1 cellular context compared by ENCODE assay signal in the genomic region with DNA sequence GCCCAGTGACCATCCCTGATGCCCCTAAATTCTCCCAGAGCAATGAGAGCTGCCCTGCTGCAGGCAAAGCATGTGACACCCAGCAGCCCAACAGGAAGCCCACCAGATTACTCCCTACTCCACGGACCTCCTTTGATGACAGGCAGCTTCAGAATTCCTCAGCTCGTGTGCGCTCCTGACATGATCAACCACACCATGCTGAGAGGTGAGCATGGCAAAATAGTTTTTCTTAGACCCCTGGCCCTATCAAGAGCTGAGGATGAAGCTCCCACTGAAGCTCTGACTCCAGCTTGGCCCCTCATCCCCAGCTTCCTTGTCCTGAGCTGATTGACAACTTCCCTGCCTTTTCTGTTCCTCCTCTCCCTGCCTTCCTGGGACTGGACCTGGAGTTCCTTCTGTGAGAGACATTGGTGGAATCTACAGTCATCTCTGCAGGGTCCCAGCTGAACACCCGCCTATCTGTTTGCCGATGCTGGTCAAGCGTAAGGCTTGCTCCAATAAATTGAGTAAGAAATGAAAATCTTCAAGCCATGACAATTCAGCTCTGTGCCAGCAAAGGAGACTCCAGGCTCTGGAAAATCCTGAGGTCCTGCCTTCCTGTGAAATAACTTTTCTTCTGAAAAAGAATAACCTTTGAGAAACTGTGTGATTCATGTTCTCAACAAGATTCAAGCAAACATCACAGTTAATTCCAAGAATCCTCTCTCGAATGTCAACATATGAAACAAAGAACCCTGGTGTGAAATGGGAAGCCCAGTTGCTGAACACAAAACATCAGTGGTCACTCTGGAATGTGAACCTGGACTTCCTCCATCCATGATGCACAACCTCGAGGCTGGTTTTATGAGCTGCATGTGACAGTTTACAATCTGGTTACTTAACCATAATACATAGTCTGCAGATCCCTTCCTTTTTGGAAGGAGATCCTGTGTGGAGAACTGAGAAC.
TF ChIP-seq lines count a peak whose summit lies in the region.

No MANE protein-coding gene starts in this region.

TF ChIP-seq in SK-N-SH, 30 proteins besides CTCF, POLR2A, EP300 and RAD21 (continued from another document):
- TF ChIP-seq, protein P1, sequence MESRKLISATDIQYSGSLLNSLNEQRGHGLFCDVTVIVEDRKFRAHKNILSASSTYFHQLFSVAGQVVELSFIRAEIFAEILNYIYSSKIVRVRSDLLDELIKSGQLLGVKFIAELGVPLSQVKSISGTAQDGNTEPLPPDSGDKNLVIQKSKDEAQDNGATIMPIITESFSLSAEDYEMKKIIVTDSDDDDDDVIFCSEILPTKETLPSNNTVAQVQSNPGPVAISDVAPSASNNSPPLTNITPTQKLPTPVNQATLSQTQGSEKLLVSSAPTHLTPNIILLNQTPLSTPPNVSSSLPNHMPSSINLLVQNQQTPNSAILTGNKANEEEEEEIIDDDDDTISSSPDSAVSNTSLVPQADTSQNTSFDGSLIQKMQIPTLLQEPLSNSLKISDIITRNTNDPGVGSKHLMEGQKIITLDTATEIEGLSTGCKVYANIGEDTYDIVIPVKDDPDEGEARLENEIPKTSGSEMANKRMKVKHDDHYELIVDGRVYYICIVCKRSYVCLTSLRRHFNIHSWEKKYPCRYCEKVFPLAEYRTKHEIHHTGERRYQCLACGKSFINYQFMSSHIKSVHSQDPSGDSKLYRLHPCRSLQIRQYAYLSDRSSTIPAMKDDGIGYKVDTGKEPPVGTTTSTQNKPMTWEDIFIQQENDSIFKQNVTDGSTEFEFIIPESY (IDR thresholded peaks at IDR 0.05; ENCODE audit: borderline replicate concordance, low read depth) = no peak
- TF ChIP-seq SIN3A (IDR thresholded peaks at IDR 0.05; ENCODE audit: borderline replicate concordance, low read depth, low read length) = 0 out of 2 replicates have a peak, but pooled peaks have one; percentile 24
- TF ChIP-seq YY1 (IDR thresholded peaks at IDR 0.05; ENCODE audit: low read depth) = no peak
- TF ChIP-seq POLR2AphosphoS5 (IDR thresholded peaks at IDR 0.05; ENCODE audit: low read depth, low read length) = peak; percentile 44; the same call in 1 of the 2 replicates
- TF ChIP-seq SMC3 (IDR thresholded peaks at IDR 0.05; ENCODE audit: low read depth, low read length) = no peak
- TF ChIP-seq MEF2A (IDR thresholded peaks at IDR 0.05; ENCODE audit: borderline replicate concordance, low read depth) = no peak
